Comparison of ENCODE assay signal across 9 cellular contexts in genomic region chr16:1823821-1824220, GRCh38. TPM values are rescaled to one million over a fixed set of nuclear protein-coding genes. Genes with fewer than 3 reads are reported as not detected.
DNase-seq lines count a peak whose midpoint lies in the region; ATAC-seq, FAIRE-seq and TF ChIP-seq lines count a peak whose summit lies in the region.
"Had no signal": no experiment of that assay in that cellular context is flagged by ENCODE, and none has a peak within 500 bp of the region (broad histone marks: within the 10 kb centered on the region; RNA-seq: fewer than 3 reads in every experiment).

No MANE protein-coding gene starts in this region.

- POLR2A ChIA-PET in activated CD8-positive, alpha-beta T cell treated with anti-CD3 and anti-CD28 coated beads for 36 hours (lab: Charles Lee): interaction anchor here (1.4 to 1.7 kb wide), 2 partner anchors 52 to 140 kb away, joined by 3 to 4 read pairs; partner anchors contain the start of gene RPS2

- H3K4me3 Mint-ChIP-seq in activated CD8-positive, alpha-beta T cell treated with anti-CD3 and anti-CD28 coated beads for 36 hours: no peak overlapping the region

- H3K27ac Mint-ChIP-seq in activated CD8-positive, alpha-beta T cell treated with anti-CD3 and anti-CD28 coated beads for 36 hours: peak overlapping the region; percentile 10

- CTCF ChIA-PET in activated CD8-positive, alpha-beta T cell treated with anti-CD3 and anti-CD28 coated beads for 36 hours (lab: Charles Lee): interaction anchor here (1.9 kb wide), 1 partner anchor 39 kb away, joined by 4 read pairs; no protein-coding TSS in a partner anchor

- H3K36me3 ChIP-seq in kidney epithelial cell (ENCODE audit: control insufficient read depth, insufficient read depth, low read length): no peaks in the 10 kb centered on the region

- H3K9me3 Mint-ChIP-seq in activated CD8-positive, alpha-beta T cell treated with anti-CD3 and anti-CD28 coated beads for 36 hours: no peaks in the 10 kb centered on the region

- peak; percentile 40 for TF ChIP-seq CTCF in D721Med (IDR thresholded peaks at IDR 0.05; ENCODE audit: insufficient read depth, missing control alignments)
- no peak for TF ChIP-seq CTCF in activated CD8-positive, alpha-beta T cell treated with anti-CD3 and anti-CD28 coated beads for 36 hours (IDR thresholded peaks at IDR 0.05)
- TF ChIP-seq CTCF in kidney epithelial cell (IDR thresholded peaks at IDR 0.05; ENCODE audit: insufficient read depth, low read length, poor library complexity, severe bottlenecking): peak; percentile 60

- intact Hi-C loops in activated CD8-positive, alpha-beta T cell treated with anti-CD3 and anti-CD28 coated beads for 36 hours (cut with micrococcal nuclease): no loop called here

- H3K27me3 ChIP-seq in kidney epithelial cell (ENCODE audit: control insufficient read depth, insufficient read depth, low read length): no peaks in the 10 kb centered on the region

- DNase-seq in D721Med (ENCODE audit: insufficient read length, low spot score) (peak; percentile 46), HT-29 (ENCODE audit: low spot score) (peak; percentile 80), kidney epithelial cell (ENCODE audit: low read depth) (no peak)
- peak; percentile 49 for DNase-seq in activated CD8-positive, alpha-beta T cell treated with anti-CD3 and anti-CD28 coated beads for 36 hours

- no peak for FAIRE-seq in D721Med (lab: Jason Lieb, UNC)

- peaks cover 27% of the 10 kb centered on the region for H3K4me1 Mint-ChIP-seq in activated CD8-positive, alpha-beta T cell treated with anti-CD3 and anti-CD28 coated beads for 36 hours (ENCODE audit: low read depth)

- TF ChIP-seq POLR2A in GM18505 (IDR thresholded peaks at IDR 0.05; ENCODE audit: borderline replicate concordance, extremely low read depth, insufficient read depth, insufficient read length): no peak

- H3K27me3 Mint-ChIP-seq in activated CD8-positive, alpha-beta T cell treated with anti-CD3 and anti-CD28 coated beads for 36 hours: no peaks in the 10 kb centered on the region

- ATAC-seq in activated CD8-positive, alpha-beta T cell treated with anti-CD3 and anti-CD28 coated beads for 36 hours: no peak
- ATAC-seq in GM21528 (IDR thresholded peaks at IDR 0.05; ENCODE audit: low FRiP score, unreplicated experiment) (no peak), GM19324 (IDR thresholded peaks at IDR 0.05; ENCODE audit: low FRiP score, unreplicated experiment) (no peak), GM18505 (IDR thresholded peaks at IDR 0.05; ENCODE audit: unreplicated experiment) (no peak), HG02938 (IDR thresholded peaks at IDR 0.05; ENCODE audit: unreplicated experiment) (no peak)

- H3K36me3 Mint-ChIP-seq in activated CD8-positive, alpha-beta T cell treated with anti-CD3 and anti-CD28 coated beads for 36 hours (ENCODE audit: low read depth): peaks cover 5% of the 10 kb centered on the region

- no peak overlapping the region for H3K4me3 ChIP-seq in kidney epithelial cell (ENCODE audit: low read depth, low read length)
- H3K4me3 ChIP-seq: PC-9 had no signal

RNA-seq across cellular contexts. Expression of gene HAGH, which starts 2.8 kb away (rescaled TPM):
- 81.9 and 85.2 TPM in 2 replicates for total RNA-seq in HT-29 (2014; rRNA removed; shearing (Covaris generic))
- 10 to 100 TPM; 32.0 to 35.7 TPM for total RNA-seq in activated CD8-positive, alpha-beta T cell treated with anti-CD3 and anti-CD28 coated beads for 36 hours
- total RNA-seq in kidney epithelial cell: 62.8 and 98.4 TPM in 2 replicates

RNA-seq across cellular contexts. Expression of gene FAHD1, which starts 3.2 kb away (rescaled TPM):
- total RNA-seq in HT-29 (2014; rRNA removed; shearing (Covaris generic)): 85.5 and 92.5 TPM in 2 replicates
- total RNA-seq in activated CD8-positive, alpha-beta T cell treated with anti-CD3 and anti-CD28 coated beads for 36 hours: 10 to 100 TPM; 14.2 to 17.8 TPM
- 59.7 and 77.3 TPM in 2 replicates for total RNA-seq in kidney epithelial cell

RNA-seq across cellular contexts. Expression of gene IGFALS, which starts 30.3 kb away (rescaled TPM):
- total RNA-seq in HT-29 (2014; rRNA removed; shearing (Covaris generic)): 0.08 TPM in 1 of 2 replicates, not detected in the other
- not detected for total RNA-seq in activated CD8-positive, alpha-beta T cell treated with anti-CD3 and anti-CD28 coated beads for 36 hours
- total RNA-seq in kidney epithelial cell: 0.48 TPM in 1 of 2 replicates, not detected in the other
- total RNA-seq: PC-9 had no signal

RNA-seq across cellular contexts. Expression of gene NUBP2, which starts 41.1 kb away (rescaled TPM):
- 215 and 217 TPM in 2 replicates for total RNA-seq in HT-29 (2014; rRNA removed; shearing (Covaris generic))
- 10 to 100 TPM; 43.5 to 45.0 TPM for total RNA-seq in activated CD8-positive, alpha-beta T cell treated with anti-CD3 and anti-CD28 coated beads for 36 hours
- 145 and 187 TPM in 2 replicates for total RNA-seq in kidney epithelial cell

RNA-seq across cellular contexts. Expression of gene SPSB3, which starts 41.5 kb away (rescaled TPM):
- 96.9 and 102 TPM in 2 replicates for total RNA-seq in HT-29 (2014; rRNA removed; shearing (Covaris generic))
- 10 to 100 TPM; 14.4 to 15.2 TPM for total RNA-seq in activated CD8-positive, alpha-beta T cell treated with anti-CD3 and anti-CD28 coated beads for 36 hours
- total RNA-seq in kidney epithelial cell: 60.6 and 78.2 TPM in 2 replicates
